Comparison of ENCODE assay signal across 1 cellular context in the genomic region with DNA sequence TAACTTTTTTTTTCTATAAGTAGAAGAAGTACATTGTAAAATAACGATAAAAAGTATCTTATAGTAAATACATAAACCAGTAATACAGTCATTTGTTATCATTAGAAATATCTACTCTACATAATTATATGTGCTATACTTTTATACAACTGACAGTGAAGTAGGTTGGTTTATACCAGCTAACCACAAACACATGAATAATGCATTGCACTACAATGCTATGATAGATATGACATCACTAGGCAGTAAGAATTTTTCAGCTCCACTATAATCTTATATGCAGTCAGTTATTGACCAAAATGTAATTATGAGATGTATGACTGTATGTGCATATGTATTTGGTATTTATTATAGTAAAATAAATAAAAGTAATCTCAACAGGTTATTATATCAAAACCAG.
TF ChIP-seq lines count a peak whose summit lies in the region.

No MANE protein-coding gene starts in this region.

TF ChIP-seq in IMR-90, 13 proteins besides CTCF, POLR2A, EP300 and RAD21 (continued from another document):
- TF ChIP-seq FOS (IDR thresholded peaks at IDR 0.05; ENCODE audit: low read depth, low read length) (no peak), MAFK (IDR thresholded peaks at IDR 0.05; ENCODE audit: low read depth, low read length) (no peak), CHD1 (IDR thresholded peaks at IDR 0.05; ENCODE audit: low read depth, low read length) (no peak), RCOR1 (IDR thresholded peaks at IDR 0.05; ENCODE audit: insufficient replicate concordance, low read length) (no peak), NFE2L2 (IDR thresholded peaks at IDR 0.05; ENCODE audit: low read depth, low read length) (no peak), CEBPB (IDR thresholded peaks at IDR 0.05; ENCODE audit: low read depth, low read length) (no peak)
- TF ChIP-seq, protein P1, sequence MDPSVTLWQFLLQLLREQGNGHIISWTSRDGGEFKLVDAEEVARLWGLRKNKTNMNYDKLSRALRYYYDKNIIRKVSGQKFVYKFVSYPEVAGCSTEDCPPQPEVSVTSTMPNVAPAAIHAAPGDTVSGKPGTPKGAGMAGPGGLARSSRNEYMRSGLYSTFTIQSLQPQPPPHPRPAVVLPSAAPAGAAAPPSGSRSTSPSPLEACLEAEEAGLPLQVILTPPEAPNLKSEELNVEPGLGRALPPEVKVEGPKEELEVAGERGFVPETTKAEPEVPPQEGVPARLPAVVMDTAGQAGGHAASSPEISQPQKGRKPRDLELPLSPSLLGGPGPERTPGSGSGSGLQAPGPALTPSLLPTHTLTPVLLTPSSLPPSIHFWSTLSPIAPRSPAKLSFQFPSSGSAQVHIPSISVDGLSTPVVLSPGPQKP (IDR thresholded peaks at IDR 0.05; ENCODE audit: borderline replicate concordance, low read depth, low read length) = no peak
